11 cellular contexts compared by ENCODE assay signal in the genomic region with DNA sequence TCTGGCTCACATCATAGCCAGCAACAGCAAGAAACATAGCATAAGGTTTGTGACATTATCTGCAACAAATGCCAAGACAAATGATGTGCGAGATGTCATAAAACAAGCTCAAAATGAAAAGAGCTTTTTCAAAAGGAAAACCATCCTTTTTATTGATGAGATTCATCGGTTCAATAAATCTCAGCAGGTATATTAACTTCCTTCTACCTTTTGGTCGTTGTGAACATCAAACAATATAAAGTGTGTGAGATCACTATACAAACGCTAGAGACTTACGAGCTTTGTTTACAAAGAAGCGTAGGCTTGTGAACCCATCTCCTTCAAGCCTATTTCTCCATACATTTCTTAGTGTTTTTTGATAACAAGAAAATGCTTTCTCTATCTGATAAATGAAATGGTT. TPM values are rescaled to one million over a fixed set of nuclear protein-coding genes. Genes with fewer than 3 reads are reported as not detected.
A peak's percentile ranks its signal among the peaks of the same experiment; 100 is the strongest.
DNase-seq lines count a peak whose midpoint lies in the region; ATAC-seq and TF ChIP-seq lines count a peak whose summit lies in the region.
"Had no signal": no experiment of that assay in that cellular context is flagged by ENCODE, and none has a peak within 500 bp of the region (broad histone marks: within the 10 kb centered on the region; RNA-seq: fewer than 3 reads in every experiment).

No MANE protein-coding gene starts in this region.

- H3K36me3 Mint-ChIP-seq in CD14-positive monocyte (peaks cover 36 to 39% of the 10 kb centered on the region in 2 donors), naive B cell (peaks cover 0 to 18% of the 10 kb centered on the region in 2 donors)

- peak overlapping the region; percentile 63 to 91 for H3K4me3 Mint-ChIP-seq in CD14-positive monocyte
- peak overlapping the region; percentile 19 to 98 (median 84) for H3K4me3 Mint-ChIP-seq in naive B cell

- H3K27ac ChIP-seq in HUES64 (ENCODE audit: low read depth, low read length), result no peak overlapping the region
- peak overlapping the region in 1 of 2 donors; percentile 99 for H3K27ac ChIP-seq in ascending aorta
- H3K27ac ChIP-seq: ovary had no signal

- H3K4me1 Mint-ChIP-seq in CD14-positive monocyte, result peaks cover 53% of the 10 kb centered on the region
- H3K4me1 Mint-ChIP-seq in naive B cell, result peaks cover 42 to 51% (median 43%) of the 10 kb centered on the region in 3 donors

- no peak for TF ChIP-seq CTCF in CD14-positive monocyte (IDR thresholded peaks at IDR 0.05)
- no peak for TF ChIP-seq CTCF in ascending aorta (IDR thresholded peaks at IDR 0.05)

- no peaks in the 10 kb centered on the region for H3K9me3 ChIP-seq in HUES64 (ENCODE audit: insufficient read depth, low read depth, low read length)
- no peaks in the 10 kb centered on the region for H3K9me3 ChIP-seq in ascending aorta
- H3K9me3 ChIP-seq: ovary had no signal

- ATAC-seq in naive B cell (ENCODE audit: low read depth in 2 of 2) (no peak), GM21717 (IDR thresholded peaks at IDR 0.05; ENCODE audit: unreplicated experiment) (no peak)

- DNase-seq in CD14-positive monocyte (ENCODE audit: low spot score) (no peak), ascending aorta (ENCODE audit: low spot score in 2 of 2) (no peak), naive B cell (no peak), DMS 273 treated with DMSO at 0.1 percent for 48 hours (lab: John Stamatoyannopoulos, UW) (no peak), kidney tubule cell (ENCODE audit: low spot score) (no peak), NCI-H2029 treated with DMSO at 0.1 percent for 48 hours (lab: John Stamatoyannopoulos, UW) (no peak)
- DNase-seq: NCI-H1694 treated with DMSO at 0.1 percent for 48 hours, ovary, T-helper 9 cell had no signal

- WGBS in HUES64, result 74% methylated on average over 5 of the region's 6 CpGs

- H3K27me3 Mint-ChIP-seq in CD14-positive monocyte (ENCODE audit: low read depth in 3 of 3) (peaks cover 0 to 2% (median 0%) of the 10 kb centered on the region in 3 donors), naive B cell (no peaks in the 10 kb centered on the region)

- peaks cover 40% of the 10 kb centered on the region for H3K36me3 ChIP-seq in HUES64 (ENCODE audit: insufficient read depth, low read length)
- peaks cover 0 to 18% of the 10 kb centered on the region in 2 donors for H3K36me3 ChIP-seq in ascending aorta
- H3K36me3 ChIP-seq: ovary had no signal

- H3K9me3 Mint-ChIP-seq in CD14-positive monocyte (peaks cover 0 to 3% (median 0%) of the 10 kb centered on the region in 7 donors), naive B cell (no peaks in the 10 kb centered on the region)

- intact Hi-C loops in CD14-positive monocyte (cut with micrococcal nuclease), result loop anchor here (5.0 to 10.0 kb wide), 4 partner anchors 286 to 1174 kb away; a partner anchor contains a TSS
- intact Hi-C loops in ascending aorta (cut with DNase I), result loop anchor here (5.0 kb wide), 2 partner anchors 136 to 299 kb away; a partner anchor contains a TSS

- H3K4me1 ChIP-seq in HUES64 (ENCODE audit: insufficient read depth, low read length) (peaks cover 38% of the 10 kb centered on the region), ascending aorta (peaks cover 6 to 39% of the 10 kb centered on the region in 2 donors)

- H3K4me3 ChIP-seq in HUES64 (ENCODE audit: low read length) (peak overlapping the region; percentile 3; the same call in 1 of the 2 replicates), ascending aorta (peak overlapping the region; percentile 93)
- H3K4me3 ChIP-seq: ovary had no signal

- H3K27me3 ChIP-seq in HUES64 (ENCODE audit: insufficient read depth, low read length), result peaks cover 3% of the 10 kb centered on the region; the same call in 1 of the 2 replicates
- H3K27me3 ChIP-seq in ascending aorta, result no peaks in the 10 kb centered on the region
- H3K27me3 ChIP-seq: ovary had no signal

- H3K27ac Mint-ChIP-seq in CD14-positive monocyte, result peak overlapping the region in 1 of 7 donors; percentile 59
- H3K27ac Mint-ChIP-seq in naive B cell, result peak overlapping the region in 3 of 6 donors; percentile 24 to 79 (median 30)

- no peak overlapping the region for H3K9ac ChIP-seq in HUES64 (ENCODE audit: low read depth, low read length)

RNA-seq across cellular contexts. Expression of a gene that starts 3.5 kb away (rescaled TPM):
- polyA plus RNA-seq in CD14-positive monocyte, result 10 to 100 TPM; 17.5 to 17.8 TPM
- 25.8 TPM for polyA plus RNA-seq in HUES64 (2013, experiment 1 of 2)
- polyA plus RNA-seq in HUES64 (2013, experiment 2 of 2), result 23.6 TPM
- total RNA-seq in ascending aorta, result 100 TPM
- polyA plus RNA-seq in naive B cell (ENCODE audit: low read depth in 6 of 6), result 10 to 100 TPM; 33.9 to 53.6 (median 38.5) TPM

RNA-seq across cellular contexts. Expression of a gene that starts 18.0 kb away (rescaled TPM):
- polyA plus RNA-seq in CD14-positive monocyte, result under 1 TPM; 0.04 to 0.08 TPM
- polyA plus RNA-seq in HUES64 (2013, experiment 1 of 2), result 0.05 TPM
- 0.06 TPM for polyA plus RNA-seq in HUES64 (2013, experiment 2 of 2)
- total RNA-seq in ascending aorta, result not detected
- under 1 TPM in 4 of 6 donors, not detected in 2; 0.04 to 0.13 (median 0.10) TPM for polyA plus RNA-seq in naive B cell (ENCODE audit: low read depth in 6 of 6)
